In the genomic region with DNA sequence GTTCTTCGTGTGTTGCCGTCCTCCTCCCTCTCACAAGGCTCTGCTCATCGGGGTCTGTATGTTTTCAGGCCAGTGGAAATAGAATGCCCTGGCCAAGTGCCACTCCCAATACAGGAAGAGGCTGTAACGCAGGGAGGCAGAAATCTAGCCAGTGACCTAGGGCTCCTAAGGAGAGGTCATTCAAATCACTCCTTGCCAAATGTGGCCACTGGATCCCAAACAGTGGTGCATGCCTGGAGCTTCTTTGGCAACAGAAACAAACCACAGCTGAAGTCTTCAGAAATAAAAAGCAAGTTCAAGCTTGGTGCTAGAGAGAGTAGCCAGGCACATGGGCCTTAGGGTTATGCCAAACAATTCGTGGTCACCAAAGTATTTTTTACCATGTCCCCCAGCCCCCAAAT, we compare ENCODE assay signal across 11 cellular contexts.
A peak's percentile ranks its signal among the peaks of the same experiment; 100 is the strongest.
DNase-seq lines count a peak whose midpoint lies in the region; ATAC-seq and TF ChIP-seq lines count a peak whose summit lies in the region.
"Had no signal": no experiment of that assay in that cellular context is flagged by ENCODE, and none has a peak within 500 bp of the region (broad histone marks: within the 10 kb centered on the region; RNA-seq: fewer than 3 reads in every experiment).

No MANE protein-coding gene starts in this region.

- no peaks in the 10 kb centered on the region for H3K27me3 ChIP-seq in ascending aorta
- no peaks in the 10 kb centered on the region for H3K27me3 ChIP-seq in heart right ventricle
- H3K27me3 ChIP-seq: BE2C had no signal

- H3K4me1 ChIP-seq in ascending aorta (peaks cover 10 to 52% of the 10 kb centered on the region in 2 donors), heart right ventricle (peaks cover 15 to 87% (median 57%) of the 10 kb centered on the region in 9 donors)
- H3K4me1 ChIP-seq: BE2C had no signal

- H3K36me3 ChIP-seq in ascending aorta (peaks cover 0 to 1% of the 10 kb centered on the region in 2 donors), heart right ventricle (peaks cover 0 to 39% (median 0%) of the 10 kb centered on the region in 9 donors)
- H3K36me3 ChIP-seq: BE2C had no signal

- ATAC-seq in heart right ventricle (peak; percentile 18 to 68 (median 62)), HG03565 (IDR thresholded peaks at IDR 0.05; ENCODE audit: unreplicated experiment) (no peak)
- ATAC-seq: stimulated activated naive CD8-positive, alpha-beta T cell treated with anti-CD3 and anti-CD28 coated beads, Interleukin-15, Interleukin-2, amounts not matched to agents 100 U/mL and 50 U/mL, for 24 hours had no signal

- peak overlapping the region; percentile 52 to 73 for H3K27ac ChIP-seq in ascending aorta
- H3K27ac ChIP-seq in heart right ventricle, result peak overlapping the region; percentile 17 to 92 (median 78)

- TF ChIP-seq CTCF in ascending aorta (IDR thresholded peaks at IDR 0.05) (no peak), heart right ventricle (IDR thresholded peaks at IDR 0.05) (no peak)

- H3K4me3 ChIP-seq in ascending aorta (no peak overlapping the region), heart right ventricle (no peak overlapping the region)

- peak; percentile 73 for DNase-seq in EH (ENCODE audit: low read depth)
- DNase-seq in ascending aorta (ENCODE audit: low spot score in 2 of 2), result peak in 1 of 2 donors; percentile 73
- peak; percentile 41 to 73 for DNase-seq in heart right ventricle
- peak; percentile 48 for DNase-seq in renal cortical epithelial cell (ENCODE audit: low read depth)
- DNase-seq in GM19240 (ENCODE audit: insufficient read length, low spot score), result no peak
- no peak for DNase-seq in activated T-cell treated with anti-CD3 and anti-CD28 coated beads, Interleukin-2, amount 50 U/mL, for 48 hours
- DNase-seq in NCI-H1417 (lab: John Stamatoyannopoulos, UW), result no peak
- DNase-seq: activated T-cell treated with anti-CD3 and anti-CD28 coated beads, Interleukin-2, amount 50 U/mL, for 24 hours; BE2C; stimulated activated naive CD8-positive, alpha-beta T cell treated with anti-CD3 and anti-CD28 coated beads, Interleukin-15, Interleukin-2, amounts not matched to agents 100 U/mL and 50 U/mL, for 24 hours had no signal

- WGBS in heart right ventricle, 2 donors, result 12 to 22% methylated on average over 5 of the region's 5 CpGs

- intact Hi-C loops in ascending aorta (cut with DNase I), result loop anchor here (2.0 to 5.0 kb wide), 2 partner anchors 25 to 130 kb away; no protein-coding TSS in a partner anchor
- intact Hi-C loops in heart right ventricle (cut with DNase I), result loop anchor here in 4 of 10 donors (2.0 to 10.0 kb wide), 4 partner anchors 63 to 143 kb away; no protein-coding TSS in a partner anchor

- H3K9me3 ChIP-seq in ascending aorta (no peaks in the 10 kb centered on the region), heart right ventricle (no peaks in the 10 kb centered on the region)
- H3K9me3 ChIP-seq: BE2C had no signal

Comparison
In these comparisons a context has a peak if more than half of its experiments do, and no peak if none do; other contexts are left out.
1. DNase-seq: peak in EH (single experiment), heart right ventricle (2 of 2) and renal cortical epithelial cell (single experiment); none in GM19240 (single experiment), activated T-cell treated with anti-CD3 and anti-CD28 coated beads, Interleukin-2, amount 50 U/mL, for 48 hours (0 of 2) and NCI-H1417 (0 of 3).